Comparison of ENCODE assay signal across 15 cellular contexts in genomic region chr17:39916918-39917317, GRCh38. TPM values are rescaled to one million over a fixed set of nuclear protein-coding genes. Genes with fewer than 3 reads are reported as not detected.
A peak's percentile ranks its signal among the peaks of the same experiment; 100 is the strongest.
DNase-seq lines count a peak whose midpoint lies in the region; ATAC-seq, FAIRE-seq and TF ChIP-seq lines count a peak whose summit lies in the region.
"Had no signal": no experiment of that assay in that cellular context is flagged by ENCODE, and none has a peak within 500 bp of the region (broad histone marks: within the 10 kb centered on the region; RNA-seq: fewer than 3 reads in every experiment).

No MANE protein-coding gene starts in this region.

- no peak overlapping the region for H3K4me3 Mint-ChIP-seq in GM23338

- BruUV-seq in HepG2 (replicated peaks; lab: Mats Ljungman, UMichigan) = no TSS peak

- 23% methylated on average over 7 of the region's 7 CpGs for WGBS in HepG2 (ENCODE audit: low lambda C conversion rate)

- TF ChIP-seq EP300 in HepG2 (IDR thresholded peaks at IDR 0.05; ENCODE audit: low read depth in 2 of 2, low read length in 2 of 2) (no peak), HepG2 (CRISPR knock-in tag; IDR thresholded peaks at IDR 0.05; ENCODE audit: borderline replicate concordance) (no peak)

- POLR2A ChIA-PET in AG04450 (lab: Yijun Ruan, JAX) = no interaction called here
- POLR2A ChIA-PET in HepG2 (lab: Yijun Ruan, JAX) = interaction anchor here (1.1 to 2.6 kb wide), 2 partner anchors 9 to 13 kb away, joined by 6 to 12 read pairs; no protein-coding TSS in a partner anchor

- DNase-seq in AG04450 (ENCODE audit: low read depth, low spot score) (no peak), GM23338 (ENCODE audit: low spot score) (peak; percentile 47), astrocyte of the spinal cord (ENCODE audit: low read depth, low spot score) (no peak), HepG2 (ENCODE audit: low spot score) (peak; percentile 77)
- DNase-seq in activated CD4-positive, CD25-positive, alpha-beta regulatory T cell treated with anti-CD3 and anti-CD28 coated beads, Interleukin-2, amount 50 U/mL, for 72 hours = no peak
- DNase-seq: activated CD8-positive, alpha-beta memory T cell treated with anti-CD3 and anti-CD28 coated beads for 24 hours; gastrocnemius medialis; NCI-H524 treated with DMSO at 0.1 percent for 48 hours; stimulated activated naive CD8-positive, alpha-beta T cell treated with anti-CD3 and anti-CD28 coated beads, Interleukin-15, amount 100 ng/mL, for 72 hours had no signal

- peaks cover 16% of the 10 kb centered on the region for H3K36me3 Mint-ChIP-seq in GM23338 (ENCODE audit: low read depth)

- no peak overlapping the region for H3K27ac Mint-ChIP-seq in GM23338
- H3K27ac Mint-ChIP-seq: stimulated activated naive CD8-positive, alpha-beta T cell treated with anti-CD3 and anti-CD28 coated beads, Interleukin-15, amount 100 ng/mL, for 72 hours had no signal

- intact Hi-C loops in HepG2 (cut with micrococcal nuclease; ENCODE audit: unreplicated experiment) = loop anchor here (1.0 kb wide), 2 partner anchors 42 to 63 kb away; partner anchors contain the start of gene PSMD3

- H4K20me1 ChIP-seq in GM23338 (replicated peaks; ENCODE audit: insufficient read depth) = no peaks in the 10 kb centered on the region
- peaks cover 6% of the 10 kb centered on the region; the same call in 1 of the 2 replicates for H4K20me1 ChIP-seq in HepG2 (ENCODE audit: insufficient read depth, low read length)

- peaks cover 10% of the 10 kb centered on the region for H3K27me3 Mint-ChIP-seq in GM23338 (ENCODE audit: insufficient read depth, low read depth, poor library complexity)
- H3K27me3 Mint-ChIP-seq: brain; stimulated activated naive CD8-positive, alpha-beta T cell treated with anti-CD3 and anti-CD28 coated beads, Interleukin-15, amount 100 ng/mL, for 72 hours had no signal

- no peak overlapping the region for H2AFZ ChIP-seq in GM23338
- no peak overlapping the region for H2AFZ ChIP-seq in HepG2 (ENCODE audit: low read length)

- TF ChIP-seq RAD21 in HepG2 (CRISPR knock-in tag; IDR thresholded peaks at IDR 0.05) = peak; percentile 64; the same call in 1 of the 2 replicates

- CTCF ChIA-PET in AG04450 (lab: Charles Lee) (interaction anchor here (0.6 to 0.9 kb wide), 3 partner anchors 22 to 187 kb away, joined by 3 to 5 read pairs (median 3); no protein-coding TSS in a partner anchor), HepG2 (lab: Yijun Ruan, JAX; ENCODE audit: low intra/inter-chr PET ratio, low total read pairs) (interaction anchor here (0.8 to 1.5 kb wide), 2 partner anchors 42 to 45 kb away, joined by 3 to 14 read pairs; no protein-coding TSS in a partner anchor)

- H3K4me1 ChIP-seq in GM23338 (ENCODE audit: insufficient read depth) (no peaks in the 10 kb centered on the region), HepG2 (ENCODE audit: insufficient read depth, low read length) (peaks cover 82% of the 10 kb centered on the region)
- H3K4me1 ChIP-seq: gastrocnemius medialis had no signal

- no peak overlapping the region for H3K4me2 ChIP-seq in GM23338
- peak overlapping the region; percentile 33 for H3K4me2 ChIP-seq in HepG2 (ENCODE audit: low read depth, low read length)

- no peak for TF ChIP-seq POLR2A in HepG2 (IDR thresholded peaks at IDR 0.05; ENCODE audit: insufficient read depth in 1 of 2, low read depth in 2 of 2, low read length in 2 of 2)

- H3K79me2 ChIP-seq in GM23338 (replicated peaks; ENCODE audit: insufficient read depth) = no peaks in the 10 kb centered on the region
- peaks cover under 1% of the 10 kb centered on the region for H3K79me2 ChIP-seq in HepG2 (ENCODE audit: insufficient read depth, low read length)

- no peak overlapping the region for H3K27ac ChIP-seq in AG04450 (ENCODE audit: low read depth, low read length)
- no peak overlapping the region for H3K27ac ChIP-seq in GM23338 (ENCODE audit: low read depth)
- peak overlapping the region; percentile 30 for H3K27ac ChIP-seq in HepG2 (ENCODE audit: extremely low read length, insufficient read depth, low read length)
- H3K27ac ChIP-seq: gastrocnemius medialis had no signal

- in situ Hi-C loops in astrocyte of the spinal cord (cut with HindIII; ENCODE audit: low sequenced_read_pairs) = no loop called here
- in situ Hi-C loops in HepG2 (cut with HindIII; ENCODE audit: extremely low pct_ligation_motif_present, low pct_unique_long_range_greater_than_20kb) = no loop called here

- no peaks in the 10 kb centered on the region for H3K27me3 ChIP-seq in AG04450 (ENCODE audit: control insufficient read depth, insufficient read depth, low read length)
- no peaks in the 10 kb centered on the region for H3K27me3 ChIP-seq in GM23338 (ENCODE audit: insufficient read depth)
- H3K27me3 ChIP-seq in HepG2 (ENCODE audit: control insufficient read depth in 1 of 2, insufficient read depth in 2 of 2, low read length in 2 of 2) = no peaks in the 10 kb centered on the region
- H3K27me3 ChIP-seq: gastrocnemius medialis had no signal

- H3K9me3 ChIP-seq in AG04450 (ENCODE audit: control insufficient read depth, insufficient read depth, low read length) (no peaks in the 10 kb centered on the region), HepG2 (ENCODE audit: low read length) (no peaks in the 10 kb centered on the region)
- H3K9me3 ChIP-seq: gastrocnemius medialis had no signal

- no peaks in the 10 kb centered on the region for H3K9me2 ChIP-seq in GM23338 (ENCODE audit: insufficient read depth)

- H3K9ac ChIP-seq in HepG2 (ENCODE audit: insufficient read depth, low read depth, low read length) = no peak overlapping the region

- H3K36me3 ChIP-seq in GM23338 (ENCODE audit: insufficient read depth) = no peaks in the 10 kb centered on the region; the same call in none of the 2 replicates
- peaks cover 4 to 9% of the 10 kb centered on the region in 2 experiments for H3K36me3 ChIP-seq in HepG2 (replicated peaks in 1 of 2; ENCODE audit: control insufficient read depth in 1 of 2, insufficient read depth in 2 of 2, low read length in 2 of 2)

- H3K9me3 Mint-ChIP-seq in GM23338 = no peaks in the 10 kb centered on the region
- H3K9me3 Mint-ChIP-seq: brain; stimulated activated naive CD8-positive, alpha-beta T cell treated with anti-CD3 and anti-CD28 coated beads, Interleukin-15, amount 100 ng/mL, for 72 hours had no signal

- TF ChIP-seq CTCF in AG04450 (IDR thresholded peaks at IDR 0.05; ENCODE audit: low read depth, low read length) (peak; percentile 41), GM23338 (conservative IDR thresholded peaks at IDR 0.05; ENCODE audit: low read depth in 2 of 2) (peak; percentile 39 to 52), astrocyte of the spinal cord (IDR thresholded peaks at IDR 0.05; ENCODE audit: low read depth, low read length) (peak; percentile 30), HepG2 (CRISPR knock-in tag; IDR thresholded peaks at IDR 0.05) (peak; percentile 87)

- H3K4me3 ChIP-seq in AG04450 (ENCODE audit: low read depth, low read length) (no peak overlapping the region), GM23338 (no peak overlapping the region), astrocyte of the spinal cord (ENCODE audit: low read depth, low read length) (no peak overlapping the region), HepG2 (replicated peaks in 1 of 3; ENCODE audit: insufficient read depth in 1 of 3, low read depth in 2 of 3, low read length in 3 of 3) (no peak overlapping the region; a peak in 1 of 6 replicates)
- H3K4me3 ChIP-seq: gastrocnemius medialis had no signal

- H3F3A ChIP-seq in GM23338 (replicated peaks; ENCODE audit: low read depth) = no peaks in the 10 kb centered on the region

- no peaks in the 10 kb centered on the region for H3K4me1 Mint-ChIP-seq in GM23338
- H3K4me1 Mint-ChIP-seq: brain had no signal

- FAIRE-seq in HepG2 (lab: Jason Lieb, UNC) = peak; percentile 94

- ATAC-seq in GM23338 (peak; percentile 59), HepG2 (peak; percentile 81), HG03097 (IDR thresholded peaks at IDR 0.05; ENCODE audit: low FRiP score, unreplicated experiment) (no peak), HG03432 (IDR thresholded peaks at IDR 0.05; ENCODE audit: unreplicated experiment) (no peak), HG03196 (IDR thresholded peaks at IDR 0.05; ENCODE audit: unreplicated experiment) (no peak)
- ATAC-seq: gastrocnemius medialis; stimulated activated naive CD8-positive, alpha-beta T cell treated with anti-CD3 and anti-CD28 coated beads, Interleukin-15, amount 100 ng/mL, for 72 hours had no signal

RNA-seq across cellular contexts. Expression of gene GSDMB, which starts 1.5 kb away (rescaled TPM):
- 5.0 and 5.3 TPM in 2 replicates for polyA plus RNA-seq in AG04450 (2011; rRNA removed)
- polyA minus RNA-seq in AG04450 (2011; rRNA and poly(A)+ RNA removed) = 4.3 and 4.8 TPM in 2 replicates
- total RNA-seq in GM23338 (2014; rRNA removed; shearing (Covaris generic)) = 5.4 and 12.6 TPM in 2 replicates
- polyA plus RNA-seq in GM23338 (2016; fragmentation: Nextera tagmentation; extraction: Ambion mirVana) = 5.5 and 7.6 TPM in 2 replicates
- 0.70 and 3.3 TPM in 2 replicates for total RNA-seq in HepG2 (2016; rRNA removed; fragmentation: Illumina TruSeq; extraction: Trizol)
- 0.44 and 0.51 TPM in 2 replicates for total RNA-seq in HepG2 (2016; cell fraction: cytosol; rRNA removed; fragmentation: Illumina TruSeq; extraction: Trizol; ENCODE audit: low read depth)
- 0.76 and 2.9 TPM in 2 replicates for total RNA-seq in HepG2 (2016; cell fraction: insoluble cytoplasmic fraction; rRNA removed; fragmentation: Illumina TruSeq; extraction: Trizol)
- 0.31 and 0.62 TPM in 2 replicates for total RNA-seq in HepG2 (2016; cell fraction: membrane; rRNA removed; fragmentation: Illumina TruSeq; extraction: Trizol)
- 8.3 and 9.3 TPM in 2 replicates for total RNA-seq in HepG2 (2016; cell fraction: nucleus; rRNA removed; fragmentation: Illumina TruSeq; extraction: Trizol)
- 30.4 and 39.4 TPM in 2 replicates for polyA plus RNA-seq in HepG2 (2011; rRNA removed)
- polyA plus RNA-seq in HepG2 (2011; cell fraction: cytosol; rRNA removed) = 3.7 and 4.3 TPM in 2 replicates
- polyA plus RNA-seq in HepG2 (2011; cell fraction: nucleus; rRNA removed) = 140 and 180 TPM in 2 replicates
- 36.5 and 54.8 TPM in 2 replicates for polyA plus RNA-seq in HepG2 (2012)
- polyA plus RNA-seq in HepG2 (2016; cell fraction: cytosol; fragmentation: Illumina TruSeq; extraction: Trizol; ENCODE audit: low read depth) = 0.33 and 0.52 TPM in 2 replicates
- polyA plus RNA-seq in HepG2 (2016; cell fraction: insoluble cytoplasmic fraction; fragmentation: Illumina TruSeq; extraction: Trizol; ENCODE audit: low read depth) = 0.73 and 1.2 TPM in 2 replicates
- polyA plus RNA-seq in HepG2 (2016; cell fraction: membrane; fragmentation: Illumina TruSeq; extraction: Trizol; ENCODE audit: low read depth) = 0.26 and 0.35 TPM in 2 replicates
- polyA plus RNA-seq in HepG2 (2016; cell fraction: nucleus; fragmentation: Illumina TruSeq; extraction: Trizol; ENCODE audit: insufficient read depth, low read depth) = 21.8 and 24.9 TPM in 2 replicates
- 4.9 and 23.3 TPM in 2 replicates for polyA minus RNA-seq in HepG2 (2011; rRNA and poly(A)+ RNA removed; ENCODE audit: low replicate concordance)
- polyA minus RNA-seq in HepG2 (2011; cell fraction: cytosol; rRNA and poly(A)+ RNA removed) = 1.1 and 1.5 TPM in 2 replicates
- polyA minus RNA-seq in HepG2 (2011; cell fraction: nucleus; rRNA and poly(A)+ RNA removed) = 42.0 and 56.2 TPM in 2 replicates

RNA-seq across cellular contexts. Expression of gene ORMDL3, which starts 10.5 kb away (rescaled TPM):
- polyA plus RNA-seq in AG04450 (2011; rRNA removed) (45.6 and 76.0 TPM in 2 replicates), GM23338 (2016; fragmentation: Nextera tagmentation; extraction: Ambion mirVana) (33.6 and 41.3 TPM in 2 replicates), HepG2 (2011; rRNA removed) (384 and 546 TPM in 2 replicates)
- 70.8 and 138 TPM in 2 replicates for polyA minus RNA-seq in AG04450 (2011; rRNA and poly(A)+ RNA removed)
- 38.5 and 39.2 TPM in 2 replicates for total RNA-seq in GM23338 (2014; rRNA removed; shearing (Covaris generic))
- 125 and 181 TPM in 2 replicates for total RNA-seq in HepG2 (2016; rRNA removed; fragmentation: Illumina TruSeq; extraction: Trizol)
- total RNA-seq in HepG2 (2016; cell fraction: cytosol; rRNA removed; fragmentation: Illumina TruSeq; extraction: Trizol; ENCODE audit: low read depth) = 52.8 and 58.2 TPM in 2 replicates
- total RNA-seq in HepG2 (2016; cell fraction: insoluble cytoplasmic fraction; rRNA removed; fragmentation: Illumina TruSeq; extraction: Trizol) = 110 and 214 TPM in 2 replicates
- total RNA-seq in HepG2 (2016; cell fraction: membrane; rRNA removed; fragmentation: Illumina TruSeq; extraction: Trizol) = 136 and 143 TPM in 2 replicates
- total RNA-seq in HepG2 (2016; cell fraction: nucleus; rRNA removed; fragmentation: Illumina TruSeq; extraction: Trizol) = 112 and 134 TPM in 2 replicates
- polyA plus RNA-seq in HepG2 (2011; cell fraction: cytosol; rRNA removed) = 330 and 331 TPM in 2 replicates
- polyA plus RNA-seq in HepG2 (2011; cell fraction: nucleus; rRNA removed) = 319 and 431 TPM in 2 replicates
- 176 and 292 TPM in 2 replicates for polyA plus RNA-seq in HepG2 (2012)
- 35.1 and 42.1 TPM in 2 replicates for polyA plus RNA-seq in HepG2 (2016; cell fraction: cytosol; fragmentation: Illumina TruSeq; extraction: Trizol; ENCODE audit: low read depth)
- 81.8 and 96.3 TPM in 2 replicates for polyA plus RNA-seq in HepG2 (2016; cell fraction: insoluble cytoplasmic fraction; fragmentation: Illumina TruSeq; extraction: Trizol; ENCODE audit: low read depth)
- 72.9 and 81.6 TPM in 2 replicates for polyA plus RNA-seq in HepG2 (2016; cell fraction: membrane; fragmentation: Illumina TruSeq; extraction: Trizol; ENCODE audit: low read depth)
- 169 and 170 TPM in 2 replicates for polyA plus RNA-seq in HepG2 (2016; cell fraction: nucleus; fragmentation: Illumina TruSeq; extraction: Trizol; ENCODE audit: insufficient read depth, low read depth)
- 76.0 and 1,167 TPM in 2 replicates for polyA minus RNA-seq in HepG2 (2011; rRNA and poly(A)+ RNA removed; ENCODE audit: low replicate concordance)
- polyA minus RNA-seq in HepG2 (2011; cell fraction: cytosol; rRNA and poly(A)+ RNA removed) = 115 and 192 TPM in 2 replicates
- 79.2 and 94.6 TPM in 2 replicates for polyA minus RNA-seq in HepG2 (2011; cell fraction: nucleus; rRNA and poly(A)+ RNA removed)

RNA-seq across cellular contexts. Expression of gene LRRC3C, which starts 10.6 kb away (rescaled TPM):
- polyA plus RNA-seq in AG04450 (2011; rRNA removed) = not detected in 2 replicates
- polyA minus RNA-seq in AG04450 (2011; rRNA and poly(A)+ RNA removed) = not detected in 2 replicates
- total RNA-seq in GM23338 (2014; rRNA removed; shearing (Covaris generic)) = 0.24 TPM in 1 of 2 replicates, not detected in the other
- polyA plus RNA-seq in GM23338 (2016; fragmentation: Nextera tagmentation; extraction: Ambion mirVana) = not detected in 2 replicates
- not detected in 2 replicates for total RNA-seq in HepG2 (2016; rRNA removed; fragmentation: Illumina TruSeq; extraction: Trizol)
- total RNA-seq in HepG2 (2016; cell fraction: cytosol; rRNA removed; fragmentation: Illumina TruSeq; extraction: Trizol; ENCODE audit: low read depth) = not detected in 2 replicates
- not detected in 2 replicates for total RNA-seq in HepG2 (2016; cell fraction: insoluble cytoplasmic fraction; rRNA removed; fragmentation: Illumina TruSeq; extraction: Trizol)
- total RNA-seq in HepG2 (2016; cell fraction: membrane; rRNA removed; fragmentation: Illumina TruSeq; extraction: Trizol) = not detected in 2 replicates
- total RNA-seq in HepG2 (2016; cell fraction: nucleus; rRNA removed; fragmentation: Illumina TruSeq; extraction: Trizol) = not detected in 2 replicates
- polyA plus RNA-seq in HepG2 (2011; rRNA removed) = 0.10 and 0.17 TPM in 2 replicates
- 0.11 TPM in 1 of 2 replicates, not detected in the other for polyA plus RNA-seq in HepG2 (2011; cell fraction: cytosol; rRNA removed)
- polyA plus RNA-seq in HepG2 (2011; cell fraction: nucleus; rRNA removed) = not detected in 2 replicates
- polyA plus RNA-seq in HepG2 (2012) = not detected in 2 replicates
- not detected in 2 replicates for polyA plus RNA-seq in HepG2 (2016; cell fraction: cytosol; fragmentation: Illumina TruSeq; extraction: Trizol; ENCODE audit: low read depth)
- not detected in 2 replicates for polyA plus RNA-seq in HepG2 (2016; cell fraction: insoluble cytoplasmic fraction; fragmentation: Illumina TruSeq; extraction: Trizol; ENCODE audit: low read depth)
- not detected in 2 replicates for polyA plus RNA-seq in HepG2 (2016; cell fraction: membrane; fragmentation: Illumina TruSeq; extraction: Trizol; ENCODE audit: low read depth)
- not detected in 2 replicates for polyA plus RNA-seq in HepG2 (2016; cell fraction: nucleus; fragmentation: Illumina TruSeq; extraction: Trizol; ENCODE audit: insufficient read depth, low read depth)
- polyA minus RNA-seq in HepG2 (2011; rRNA and poly(A)+ RNA removed; ENCODE audit: low replicate concordance) = 0.24 TPM in 1 of 2 replicates, not detected in the other
- polyA minus RNA-seq in HepG2 (2011; cell fraction: cytosol; rRNA and poly(A)+ RNA removed) = not detected in 2 replicates
- polyA minus RNA-seq in HepG2 (2011; cell fraction: nucleus; rRNA and poly(A)+ RNA removed) = not detected in 2 replicates
- total RNA-seq: gastrocnemius medialis, MCF 10A, mononuclear cell had no signal

RNA-seq across cellular contexts. Expression of gene GSDMA, which starts 45.9 kb away (rescaled TPM):
- polyA plus RNA-seq in AG04450 (2011; rRNA removed) (not detected in 2 replicates), GM23338 (2016; fragmentation: Nextera tagmentation; extraction: Ambion mirVana) (not detected in 2 replicates), HepG2 (2011; rRNA removed) (0.07 TPM in 1 of 2 replicates, not detected in the other)
- not detected in 2 replicates for polyA minus RNA-seq in AG04450 (2011; rRNA and poly(A)+ RNA removed)
- total RNA-seq in GM23338 (2014; rRNA removed; shearing (Covaris generic)) = 1.0 TPM in 1 of 2 replicates, not detected in the other
- total RNA-seq in HepG2 (2016; rRNA removed; fragmentation: Illumina TruSeq; extraction: Trizol) = not detected in 2 replicates
- total RNA-seq in HepG2 (2016; cell fraction: cytosol; rRNA removed; fragmentation: Illumina TruSeq; extraction: Trizol; ENCODE audit: low read depth) = not detected in 2 replicates
- not detected in 2 replicates for total RNA-seq in HepG2 (2016; cell fraction: insoluble cytoplasmic fraction; rRNA removed; fragmentation: Illumina TruSeq; extraction: Trizol)
- total RNA-seq in HepG2 (2016; cell fraction: membrane; rRNA removed; fragmentation: Illumina TruSeq; extraction: Trizol) = not detected in 2 replicates
- total RNA-seq in HepG2 (2016; cell fraction: nucleus; rRNA removed; fragmentation: Illumina TruSeq; extraction: Trizol) = not detected in 2 replicates
- 0.08 TPM in 1 of 2 replicates, not detected in the other for polyA plus RNA-seq in HepG2 (2011; cell fraction: cytosol; rRNA removed)
- not detected in 2 replicates for polyA plus RNA-seq in HepG2 (2011; cell fraction: nucleus; rRNA removed)
- not detected in 2 replicates for polyA plus RNA-seq in HepG2 (2012)
- polyA plus RNA-seq in HepG2 (2016; cell fraction: cytosol; fragmentation: Illumina TruSeq; extraction: Trizol; ENCODE audit: low read depth) = not detected in 2 replicates
- polyA plus RNA-seq in HepG2 (2016; cell fraction: insoluble cytoplasmic fraction; fragmentation: Illumina TruSeq; extraction: Trizol; ENCODE audit: low read depth) = not detected in 2 replicates
- polyA plus RNA-seq in HepG2 (2016; cell fraction: membrane; fragmentation: Illumina TruSeq; extraction: Trizol; ENCODE audit: low read depth) = not detected in 2 replicates
- polyA plus RNA-seq in HepG2 (2016; cell fraction: nucleus; fragmentation: Illumina TruSeq; extraction: Trizol; ENCODE audit: insufficient read depth, low read depth) = not detected in 2 replicates
- polyA minus RNA-seq in HepG2 (2011; rRNA and poly(A)+ RNA removed; ENCODE audit: low replicate concordance) = not detected in 2 replicates
- not detected in 2 replicates for polyA minus RNA-seq in HepG2 (2011; cell fraction: cytosol; rRNA and poly(A)+ RNA removed)
- not detected in 2 replicates for polyA minus RNA-seq in HepG2 (2011; cell fraction: nucleus; rRNA and poly(A)+ RNA removed)

RNA-seq across cellular contexts. Expression of gene ZPBP2, which starts 48.9 kb away (rescaled TPM):
- polyA plus RNA-seq in AG04450 (2011; rRNA removed) = not detected in 2 replicates
- polyA minus RNA-seq in AG04450 (2011; rRNA and poly(A)+ RNA removed) = not detected in 2 replicates
- total RNA-seq in GM23338 (2014; rRNA removed; shearing (Covaris generic)) = not detected in 2 replicates
- 0.28 TPM in 1 of 2 replicates, not detected in the other for polyA plus RNA-seq in GM23338 (2016; fragmentation: Nextera tagmentation; extraction: Ambion mirVana)
- not detected in 2 replicates for total RNA-seq in HepG2 (2016; rRNA removed; fragmentation: Illumina TruSeq; extraction: Trizol)
- total RNA-seq in HepG2 (2016; cell fraction: cytosol; rRNA removed; fragmentation: Illumina TruSeq; extraction: Trizol; ENCODE audit: low read depth) = not detected in 2 replicates
- not detected in 2 replicates for total RNA-seq in HepG2 (2016; cell fraction: insoluble cytoplasmic fraction; rRNA removed; fragmentation: Illumina TruSeq; extraction: Trizol)
- not detected in 2 replicates for total RNA-seq in HepG2 (2016; cell fraction: membrane; rRNA removed; fragmentation: Illumina TruSeq; extraction: Trizol)
- not detected in 2 replicates for total RNA-seq in HepG2 (2016; cell fraction: nucleus; rRNA removed; fragmentation: Illumina TruSeq; extraction: Trizol)
- not detected in 2 replicates for polyA plus RNA-seq in HepG2 (2011; rRNA removed)
- polyA plus RNA-seq in HepG2 (2011; cell fraction: cytosol; rRNA removed) = not detected in 2 replicates
- not detected in 2 replicates for polyA plus RNA-seq in HepG2 (2011; cell fraction: nucleus; rRNA removed)
- polyA plus RNA-seq in HepG2 (2012) = not detected in 2 replicates
- polyA plus RNA-seq in HepG2 (2016; cell fraction: cytosol; fragmentation: Illumina TruSeq; extraction: Trizol; ENCODE audit: low read depth) = not detected in 2 replicates
- polyA plus RNA-seq in HepG2 (2016; cell fraction: insoluble cytoplasmic fraction; fragmentation: Illumina TruSeq; extraction: Trizol; ENCODE audit: low read depth) = not detected in 2 replicates
- polyA plus RNA-seq in HepG2 (2016; cell fraction: membrane; fragmentation: Illumina TruSeq; extraction: Trizol; ENCODE audit: low read depth) = not detected in 2 replicates
- polyA plus RNA-seq in HepG2 (2016; cell fraction: nucleus; fragmentation: Illumina TruSeq; extraction: Trizol; ENCODE audit: insufficient read depth, low read depth) = not detected in 2 replicates
- polyA minus RNA-seq in HepG2 (2011; rRNA and poly(A)+ RNA removed; ENCODE audit: low replicate concordance) = not detected in 2 replicates
- not detected in 2 replicates for polyA minus RNA-seq in HepG2 (2011; cell fraction: cytosol; rRNA and poly(A)+ RNA removed)
- not detected in 2 replicates for polyA minus RNA-seq in HepG2 (2011; cell fraction: nucleus; rRNA and poly(A)+ RNA removed)
- total RNA-seq: gastrocnemius medialis, MCF 10A, mononuclear cell had no signal

Comparison
In these comparisons a context has a peak if more than half of its experiments do, and no peak if none do; other contexts are left out.
1. DNase-seq: peak in GM23338 (single experiment) and HepG2 (single experiment); none in AG04450 (single experiment), astrocyte of the spinal cord (single experiment) and activated CD4-positive, CD25-positive, alpha-beta regulatory T cell treated with anti-CD3 and anti-CD28 coated beads, Interleukin-2, amount 50 U/mL, for 72 hours (single experiment).
2. CTCF ChIP-seq: peak in every context shown above with its lines; median percentile 87 in HepG2; 46 in GM23338; 41 in AG04450; 30 in astrocyte of the spinal cord.
3. ATAC-seq: peak in GM23338 (single experiment) and HepG2 (single experiment); none in HG03097 (single experiment), HG03432 (single experiment) and HG03196 (single experiment).